In genomic region chr20:25470045-25470444, GRCh38 we compare ENCODE assay signal across 8 cellular contexts.
DNase-seq lines count a peak whose midpoint lies in the region; ATAC-seq and TF ChIP-seq lines count a peak whose summit lies in the region.

No MANE protein-coding gene starts in this region.

- in situ Hi-C loops in astrocyte of the spinal cord (cut with HindIII; ENCODE audit: low sequenced_read_pairs) = no loop called here

- no peak overlapping the region for H3K27ac Mint-ChIP-seq in neural crest cell (ENCODE audit: unreplicated experiment)

- no peaks in the 10 kb centered on the region for H3K9me3 Mint-ChIP-seq in neural crest cell

- DNase-seq in NCI-H1436 (lab: John Stamatoyannopoulos, UW) (peak; percentile 13), NCI-H1436 treated with DMSO at 0.1 percent for 48 hours (lab: John Stamatoyannopoulos, UW) (no peak), OCI-M1 (lab: John Stamatoyannopoulos, UW) (peak; percentile 31), astrocyte of the spinal cord (ENCODE audit: low read depth, low spot score) (peak; percentile 35), neural crest cell (ENCODE audit: low read depth, low spot score) (no peak), coronary artery (ENCODE audit: low spot score) (no peak)

- TF ChIP-seq CTCF in astrocyte of the spinal cord (IDR thresholded peaks at IDR 0.05; ENCODE audit: low read depth, low read length) (peak; percentile 68), neural crest cell (conservative IDR thresholded peaks at IDR 0.05) (peak; percentile 57), coronary artery (IDR thresholded peaks at IDR 0.05) (no peak)

- no peak overlapping the region for H3K4me3 Mint-ChIP-seq in neural crest cell

- H3K4me3 ChIP-seq in astrocyte of the spinal cord (ENCODE audit: low read depth, low read length) (no peak overlapping the region), coronary artery (no peak overlapping the region)

- no peaks in the 10 kb centered on the region for H3K4me1 Mint-ChIP-seq in neural crest cell

- peak; percentile 89 for ATAC-seq in HG02798 (IDR thresholded peaks at IDR 0.05; ENCODE audit: poor library complexity, unreplicated experiment)
- ATAC-seq in HG03108 (IDR thresholded peaks at IDR 0.05; ENCODE audit: unreplicated experiment) = no peak

- H3K27me3 Mint-ChIP-seq in neural crest cell (ENCODE audit: low read depth) = no peaks in the 10 kb centered on the region

- H3K36me3 Mint-ChIP-seq in neural crest cell (ENCODE audit: low read depth) = peaks cover 14% of the 10 kb centered on the region

- H3K27ac ChIP-seq in coronary artery = no peak overlapping the region

Comparison
In these comparisons a context has a peak if more than half of its experiments do, and no peak if none do; other contexts are left out.
1. DNase-seq: peak in NCI-H1436 (single experiment), OCI-M1 (single experiment) and astrocyte of the spinal cord (single experiment); none in NCI-H1436 treated with DMSO at 0.1 percent for 48 hours (single experiment), neural crest cell (single experiment) and coronary artery (single experiment).